24 cellular contexts compared by ENCODE assay signal in the genomic region with DNA sequence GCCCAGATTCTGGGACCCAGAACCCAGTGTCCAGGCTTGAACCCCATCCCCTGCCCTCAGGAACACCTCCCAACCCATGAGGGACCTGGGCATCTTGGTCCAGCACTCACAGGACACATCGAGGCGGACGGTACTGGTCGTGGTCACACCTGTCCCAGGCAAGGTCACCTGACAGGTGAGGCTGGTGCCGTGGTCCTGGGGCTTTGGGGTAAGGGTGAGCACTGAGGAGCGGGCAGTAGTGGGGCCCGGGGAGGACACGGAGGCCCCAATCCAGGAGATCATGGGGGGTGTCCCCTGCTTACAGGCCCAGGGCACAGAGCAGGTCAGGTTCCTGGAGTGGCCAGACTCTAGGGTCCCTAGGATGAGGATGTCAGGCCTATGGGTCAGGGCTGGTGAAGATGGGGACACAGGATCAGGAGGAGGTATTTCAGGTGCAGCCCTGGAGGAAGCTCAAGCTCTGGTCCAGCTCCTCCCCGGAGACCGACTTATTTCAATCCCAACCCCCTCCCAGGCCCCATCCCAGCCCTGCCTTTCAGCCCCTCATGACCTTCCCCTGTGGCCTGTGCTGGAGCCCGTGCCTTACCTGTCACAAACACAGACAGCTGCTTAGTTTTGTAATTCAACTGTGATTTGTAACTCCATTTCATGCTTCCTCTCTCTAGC. TPM values are rescaled to one million over a fixed set of nuclear protein-coding genes. Genes with fewer than 3 reads are reported as not detected.
"Had no signal": no experiment of that assay in that cellular context is flagged by ENCODE, and none has a peak within 500 bp of the region (broad histone marks: within the 10 kb centered on the region; RNA-seq: fewer than 3 reads in every experiment).

No MANE protein-coding gene starts in this region.

- H3K27me3 ChIP-seq: right atrium auricular region had no signal

- H3K27ac ChIP-seq: breast epithelium, right atrium auricular region, thoracic aorta, WERI-Rb-1 had no signal

- H3K4me3 ChIP-seq: breast epithelium, lung, right atrium auricular region, stomach, thoracic aorta had no signal

- H3K9me3 Mint-ChIP-seq: activated naive CD4-positive, alpha-beta T cell treated with anti-CD3 and anti-CD28 coated beads for 36 hours; activated T-cell treated with anti-CD3 and anti-CD28 coated beads, Interleukin-2, amount 50 U/mL, for 4 hours had no signal

- ATAC-seq: activated T-cell treated with anti-CD3 and anti-CD28 coated beads, Interleukin-2, amount 50 U/mL, for 4 hours had no signal

- H3K4me1 Mint-ChIP-seq: endodermal cell, nephron progenitor cell had no signal

- H3K4me3 Mint-ChIP-seq: activated naive CD4-positive, alpha-beta T cell treated with anti-CD3 and anti-CD28 coated beads for 36 hours; activated T-cell treated with anti-CD3 and anti-CD28 coated beads, Interleukin-2, amount 50 U/mL, for 4 hours; endodermal cell; nephron progenitor cell had no signal

- H3K36me3 ChIP-seq: breast epithelium, right atrium auricular region, stomach, thoracic aorta, WERI-Rb-1 had no signal

- H3K9me3 ChIP-seq: breast epithelium, right atrium auricular region, stomach, thoracic aorta had no signal

- H3K27ac Mint-ChIP-seq: activated naive CD4-positive, alpha-beta T cell treated with anti-CD3 and anti-CD28 coated beads for 36 hours; endodermal cell; nephron progenitor cell; progenitor cell of endocrine pancreas had no signal

- DNase-seq: activated CD4-positive, alpha-beta T cell treated with anti-CD3 and anti-CD28 coated beads for 1 hour; activated naive CD4-positive, alpha-beta T cell treated with anti-CD3 and anti-CD28 coated beads for 36 hours; activated T-cell treated with anti-CD3 and anti-CD28 coated beads, Interleukin-2, amount 50 U/mL, for 4 hours; endodermal cell; foreskin melanocyte; hypothalamus; nephron progenitor cell; occipital lobe; stimulated activated CD4-positive, alpha-beta T cell treated with anti-CD3 and anti-CD28 coated beads, Interleukin-12 subunit alpha, Interleukin-12 subunit beta, amount 100 ng/mL, for 4 hours; stimulated activated CD4-positive, alpha-beta T cell treated with anti-CD3 and anti-CD28 coated beads, Interleukin-1b, Interleukin-23, amount 100 ng/mL, for 48 hours; T-helper 2 cell; WERI-Rb-1 had no signal

- H3K4me1 ChIP-seq: breast epithelium, right atrium auricular region had no signal

RNA-seq across cellular contexts. Expression of gene SIGLEC8, which starts 0.8 kb away (rescaled TPM):
- total RNA-seq: activated naive CD4-positive, alpha-beta T cell treated with anti-CD3 and anti-CD28 coated beads for 36 hours; activated T-cell treated with anti-CD3 and anti-CD28 coated beads, Interleukin-2, amount 50 U/mL, for 4 hours; astrocyte; dermis microvascular lymphatic vessel endothelial cell; endodermal cell; epithelial cell of proximal tubule; progenitor cell of endocrine pancreas; SK-MEL-5 had no signal

RNA-seq across cellular contexts. Expression of gene CEACAM18, which starts 20.9 kb away (rescaled TPM):
- total RNA-seq: activated naive CD4-positive, alpha-beta T cell treated with anti-CD3 and anti-CD28 coated beads for 36 hours; activated T-cell treated with anti-CD3 and anti-CD28 coated beads, Interleukin-2, amount 50 U/mL, for 4 hours; astrocyte; breast epithelium; cerebellum; dermis microvascular lymphatic vessel endothelial cell; endodermal cell; epithelial cell of proximal tubule; lung; occipital lobe; progenitor cell of endocrine pancreas; right atrium auricular region; SK-MEL-5; stomach; thoracic aorta; ureter had no signal

RNA-seq across cellular contexts. Expression of gene SIGLEC10, which starts 40.0 kb away (rescaled TPM):
- total RNA-seq: activated naive CD4-positive, alpha-beta T cell treated with anti-CD3 and anti-CD28 coated beads for 36 hours; astrocyte; dermis microvascular lymphatic vessel endothelial cell; endodermal cell; epithelial cell of proximal tubule; progenitor cell of endocrine pancreas; SK-MEL-5 had no signal

RNA-seq across cellular contexts. Expression of gene SIGLEC12, which starts 44.1 kb away (rescaled TPM):
- total RNA-seq: activated naive CD4-positive, alpha-beta T cell treated with anti-CD3 and anti-CD28 coated beads for 36 hours; astrocyte; dermis microvascular lymphatic vessel endothelial cell; endodermal cell; epithelial cell of proximal tubule; occipital lobe; progenitor cell of endocrine pancreas; right atrium auricular region; SK-MEL-5 had no signal
